18 cellular contexts compared by ENCODE assay signal in genomic region chr4:108103096-108103495, GRCh38.
A peak's percentile ranks its signal among the peaks of the same experiment; 100 is the strongest.
DNase-seq lines count a peak whose midpoint lies in the region; ATAC-seq, FAIRE-seq and TF ChIP-seq lines count a peak whose summit lies in the region.
"Had no signal": no experiment of that assay in that cellular context is flagged by ENCODE, and none has a peak within 500 bp of the region (broad histone marks: within the 10 kb centered on the region; RNA-seq: fewer than 3 reads in every experiment).

No MANE protein-coding gene starts in this region.

- H3K27me3 ChIP-seq in CD4-positive, CD25-positive, alpha-beta regulatory T cell (ENCODE audit: control insufficient read depth, insufficient read depth, low read length) = no peaks in the 10 kb centered on the region
- no peaks in the 10 kb centered on the region for H3K27me3 ChIP-seq in astrocyte (ENCODE audit: insufficient read depth, low read length)
- H3K27me3 ChIP-seq: BLaER1, Peyer's patch had no signal

- H3K27me3 Mint-ChIP-seq in activated CD4-positive, alpha-beta T cell treated with anti-CD3 and anti-CD28 coated beads, Interleukin-2, amount 10 ng/mL, durations not matched to agents 24 days and 14 days = no peaks in the 10 kb centered on the region
- H3K27me3 Mint-ChIP-seq in CD4-positive, CD25-positive, alpha-beta regulatory T cell = no peaks in the 10 kb centered on the region
- H3K27me3 Mint-ChIP-seq in activated CD8-positive, alpha-beta T cell treated with anti-CD3 and anti-CD28 coated beads for 36 hours = no peaks in the 10 kb centered on the region
- H3K27me3 Mint-ChIP-seq in astrocyte (ENCODE audit: low read depth, unreplicated experiment) = peaks cover 2% of the 10 kb centered on the region

- intact Hi-C loops in activated CD4-positive, alpha-beta T cell treated with anti-CD3 and anti-CD28 coated beads, Interleukin-2, amount 10 ng/mL, durations not matched to agents 24 days and 14 days (cut with micrococcal nuclease) = no loop called here
- intact Hi-C loops in activated CD8-positive, alpha-beta T cell treated with anti-CD3 and anti-CD28 coated beads for 36 hours (cut with micrococcal nuclease) = no loop called here

- no peak overlapping the region for H3K9ac ChIP-seq in astrocyte (ENCODE audit: low read length)
- H3K9ac ChIP-seq: BLaER1 had no signal

- no peak overlapping the region for H3K4me2 ChIP-seq in astrocyte (ENCODE audit: low read length)

- H2AFZ ChIP-seq in astrocyte (ENCODE audit: low read depth, low read length) = no peak overlapping the region

- no peak for ATAC-seq in CD4-positive, CD25-positive, alpha-beta regulatory T cell (ENCODE audit: low read depth in 2 of 2)
- no peak for ATAC-seq in activated CD8-positive, alpha-beta T cell treated with anti-CD3 and anti-CD28 coated beads for 36 hours
- no peak for ATAC-seq in HG03342 (IDR thresholded peaks at IDR 0.05; ENCODE audit: unreplicated experiment)
- ATAC-seq: HepG2 had no signal

- no peaks in the 10 kb centered on the region for H3K79me2 ChIP-seq in astrocyte (ENCODE audit: insufficient read depth, low read length)

- H3K27ac ChIP-seq in CD4-positive, CD25-positive, alpha-beta regulatory T cell (ENCODE audit: insufficient read depth, low read length, poor library complexity, severe bottlenecking) = peak overlapping the region; percentile 31
- no peak overlapping the region for H3K27ac ChIP-seq in astrocyte (ENCODE audit: low read depth, low read length)
- H3K27ac ChIP-seq: BLaER1, Peyer's patch had no signal

- peak overlapping the region; percentile 40 for H3K4me3 ChIP-seq in CD4-positive, CD25-positive, alpha-beta regulatory T cell (ENCODE audit: low read depth, low read length)
- no peak overlapping the region for H3K4me3 ChIP-seq in astrocyte (ENCODE audit: insufficient read depth, low read depth, low read length)
- H3K4me3 ChIP-seq: BLaER1, Peyer's patch had no signal

- H3K36me3 ChIP-seq in CD4-positive, CD25-positive, alpha-beta regulatory T cell (ENCODE audit: control insufficient read depth, insufficient read depth, low read length) = peaks cover 54% of the 10 kb centered on the region
- no peaks in the 10 kb centered on the region for H3K36me3 ChIP-seq in astrocyte (ENCODE audit: insufficient read depth, low read length)
- H3K36me3 ChIP-seq: Peyer's patch had no signal

- no peaks in the 10 kb centered on the region for H3K9me3 Mint-ChIP-seq in activated CD4-positive, alpha-beta T cell treated with anti-CD3 and anti-CD28 coated beads, Interleukin-2, amount 10 ng/mL, durations not matched to agents 24 days and 14 days
- no peaks in the 10 kb centered on the region for H3K9me3 Mint-ChIP-seq in CD4-positive, CD25-positive, alpha-beta regulatory T cell
- H3K9me3 Mint-ChIP-seq in activated CD8-positive, alpha-beta T cell treated with anti-CD3 and anti-CD28 coated beads for 36 hours = no peaks in the 10 kb centered on the region
- H3K9me3 Mint-ChIP-seq in astrocyte (ENCODE audit: unreplicated experiment) = no peaks in the 10 kb centered on the region

- no peak for TF ChIP-seq CTCF in activated CD8-positive, alpha-beta T cell treated with anti-CD3 and anti-CD28 coated beads for 36 hours (IDR thresholded peaks at IDR 0.05)
- TF ChIP-seq CTCF in astrocyte (IDR thresholded peaks at IDR 0.05; ENCODE audit: insufficient read depth, low read depth, low read length) = no peak

- peaks cover 73% of the 10 kb centered on the region for H3K4me1 Mint-ChIP-seq in activated CD4-positive, alpha-beta T cell treated with anti-CD3 and anti-CD28 coated beads, Interleukin-2, amount 10 ng/mL, durations not matched to agents 24 days and 14 days
- H3K4me1 Mint-ChIP-seq in CD4-positive, CD25-positive, alpha-beta regulatory T cell = peaks cover 42 to 90% (median 79%) of the 10 kb centered on the region in 4 donors
- H3K4me1 Mint-ChIP-seq in activated CD8-positive, alpha-beta T cell treated with anti-CD3 and anti-CD28 coated beads for 36 hours (ENCODE audit: low read depth) = peaks cover 81% of the 10 kb centered on the region
- peaks cover 10% of the 10 kb centered on the region for H3K4me1 Mint-ChIP-seq in astrocyte (ENCODE audit: low read depth, unreplicated experiment)

- POLR2A ChIA-PET in activated CD8-positive, alpha-beta T cell treated with anti-CD3 and anti-CD28 coated beads for 36 hours (lab: Charles Lee) = interaction anchor here (1.3 to 2.7 kb wide), 3 partner anchors 9 to 14 kb away, joined by 3 to 9 read pairs (median 8); no protein-coding TSS in a partner anchor

- peaks cover 62% of the 10 kb centered on the region for H3K4me1 ChIP-seq in CD4-positive, CD25-positive, alpha-beta regulatory T cell (ENCODE audit: control insufficient read depth, insufficient read depth, low read length, poor library complexity, severe bottlenecking)
- no peaks in the 10 kb centered on the region for H3K4me1 ChIP-seq in astrocyte (ENCODE audit: insufficient read depth, low read length)
- H3K4me1 ChIP-seq: Peyer's patch had no signal

- H4K20me1 ChIP-seq in astrocyte (ENCODE audit: insufficient read depth, low read length) = no peaks in the 10 kb centered on the region

- H3K9me3 ChIP-seq in CD4-positive, CD25-positive, alpha-beta regulatory T cell (ENCODE audit: control insufficient read depth in 2 of 2, low read length in 2 of 2) = no peaks in the 10 kb centered on the region
- H3K9me3 ChIP-seq in astrocyte (ENCODE audit: insufficient read depth, low read depth, low read length) = no peaks in the 10 kb centered on the region
- H3K9me3 ChIP-seq: BLaER1, Peyer's patch had no signal

- no peak overlapping the region for H3K4me3 Mint-ChIP-seq in activated CD4-positive, alpha-beta T cell treated with anti-CD3 and anti-CD28 coated beads, Interleukin-2, amount 10 ng/mL, durations not matched to agents 24 days and 14 days
- peak overlapping the region in 3 of 4 donors; percentile 4 to 48 (median 13) for H3K4me3 Mint-ChIP-seq in CD4-positive, CD25-positive, alpha-beta regulatory T cell
- no peak overlapping the region for H3K4me3 Mint-ChIP-seq in activated CD8-positive, alpha-beta T cell treated with anti-CD3 and anti-CD28 coated beads for 36 hours
- H3K4me3 Mint-ChIP-seq in astrocyte (ENCODE audit: unreplicated experiment) = no peak overlapping the region

- H3K27ac Mint-ChIP-seq in activated CD4-positive, alpha-beta T cell treated with anti-CD3 and anti-CD28 coated beads, Interleukin-2, amount 10 ng/mL, durations not matched to agents 24 days and 14 days = peak overlapping the region; percentile 48
- peak overlapping the region in 1 of 3 donors; percentile 34 for H3K27ac Mint-ChIP-seq in CD4-positive, CD25-positive, alpha-beta regulatory T cell
- H3K27ac Mint-ChIP-seq in activated CD8-positive, alpha-beta T cell treated with anti-CD3 and anti-CD28 coated beads for 36 hours = peak overlapping the region; percentile 72
- H3K27ac Mint-ChIP-seq in astrocyte (ENCODE audit: unreplicated experiment) = no peak overlapping the region

- no peak for FAIRE-seq in astrocyte (lab: Jason Lieb, UNC)
- FAIRE-seq: A204.1, HepG2 had no signal

- CTCF ChIA-PET in activated CD8-positive, alpha-beta T cell treated with anti-CD3 and anti-CD28 coated beads for 36 hours (lab: Charles Lee) = interaction anchor here (0.9 to 1.6 kb wide), 6 partner anchors 12 to 84 kb away, joined by 3 to 6 read pairs (median 4); no protein-coding TSS in a partner anchor

- H3K36me3 Mint-ChIP-seq in activated CD4-positive, alpha-beta T cell treated with anti-CD3 and anti-CD28 coated beads, Interleukin-2, amount 10 ng/mL, durations not matched to agents 24 days and 14 days (ENCODE audit: low read depth) = peaks cover 52% of the 10 kb centered on the region
- H3K36me3 Mint-ChIP-seq in CD4-positive, CD25-positive, alpha-beta regulatory T cell = peaks cover 56% of the 10 kb centered on the region
- peaks cover 53% of the 10 kb centered on the region for H3K36me3 Mint-ChIP-seq in activated CD8-positive, alpha-beta T cell treated with anti-CD3 and anti-CD28 coated beads for 36 hours (ENCODE audit: low read depth)
- no peaks in the 10 kb centered on the region for H3K36me3 Mint-ChIP-seq in astrocyte (ENCODE audit: low read depth, unreplicated experiment)

- DNase-seq in activated CD4-positive, alpha-beta T cell treated with anti-CD3 and anti-CD28 coated beads, Interleukin-2, amount 10 ng/mL, durations not matched to agents 24 days and 14 days = no peak
- DNase-seq in activated CD4-positive, alpha-beta T cell treated with anti-CD3 and anti-CD28 coated beads for 1 hour = no peak
- DNase-seq in CD4-positive, CD25-positive, alpha-beta regulatory T cell = no peak
- DNase-seq in activated CD8-positive, alpha-beta T cell treated with anti-CD3 and anti-CD28 coated beads for 36 hours = no peak
- peak; percentile 14 for DNase-seq in astrocyte (ENCODE audit: low read depth)
- DNase-seq in COLO668 (lab: John Stamatoyannopoulos, UW; ENCODE audit: unreplicated experiment) = no peak
- no peak for DNase-seq in NCI-H146 treated with DMSO at 0.1 percent for 48 hours (lab: John Stamatoyannopoulos, UW; ENCODE audit: unreplicated experiment)
- DNase-seq: COR-L47, DMS 273 treated with DMSO at 0.1 percent for 48 hours, DND-41, KBM-7, NCI-H1105 treated with DMSO at 0.1 percent for 48 hours, NCI-H1694 treated with DMSO at 0.1 percent for 48 hours, Peyer's patch had no signal

Comparison
In these comparisons a context has a peak if more than half of its experiments do, and no peak if none do; other contexts are left out.
1. H3K4me3 Mint-ChIP-seq: peak in CD4-positive, CD25-positive, alpha-beta regulatory T cell (3 of 4); none in activated CD4-positive, alpha-beta T cell treated with anti-CD3 and anti-CD28 coated beads, Interleukin-2, amount 10 ng/mL, durations not matched to agents 24 days and 14 days (single experiment), activated CD8-positive, alpha-beta T cell treated with anti-CD3 and anti-CD28 coated beads for 36 hours (single experiment) and astrocyte (single experiment).